19 cellular contexts compared by ENCODE assay signal in the genomic region with DNA sequence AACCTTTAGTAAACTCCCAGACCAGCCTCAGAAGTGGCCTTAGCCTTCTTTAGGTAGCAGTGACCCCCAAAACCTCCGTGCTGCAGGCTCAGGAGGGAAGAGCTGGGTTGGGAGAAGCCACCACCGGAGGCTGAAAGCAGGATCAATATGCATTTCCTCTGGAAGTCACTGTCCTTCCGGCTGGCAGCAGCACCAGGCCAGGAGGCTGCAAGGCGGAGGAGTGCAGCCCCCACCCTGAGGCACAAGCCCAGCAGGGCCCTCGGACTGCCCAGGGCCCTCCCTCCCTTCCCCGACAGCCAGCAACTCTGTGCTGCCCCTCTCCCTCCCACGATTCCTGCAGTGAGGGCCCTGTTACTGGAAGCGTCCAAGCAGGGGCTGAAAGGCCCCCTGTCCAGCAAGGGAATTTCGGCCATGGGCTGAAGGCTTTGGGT. TPM values are rescaled to one million over a fixed set of nuclear protein-coding genes. Genes with fewer than 3 reads are reported as not detected.
A peak's percentile ranks its signal among the peaks of the same experiment; 100 is the strongest.
DNase-seq lines count a peak whose midpoint lies in the region; ATAC-seq and TF ChIP-seq lines count a peak whose summit lies in the region.
"Had no signal": no experiment of that assay in that cellular context is flagged by ENCODE, and none has a peak within 500 bp of the region (broad histone marks: within the 10 kb centered on the region; RNA-seq: fewer than 3 reads in every experiment).

No MANE protein-coding gene starts in this region.

- no peaks in the 10 kb centered on the region for H3K9me3 ChIP-seq in NT2/D1 (ENCODE audit: insufficient read depth, low read length)
- H3K9me3 ChIP-seq in sigmoid colon, result no peaks in the 10 kb centered on the region
- no peaks in the 10 kb centered on the region for H3K9me3 ChIP-seq in GM23248 (ENCODE audit: low read depth)
- H3K9me3 ChIP-seq: SK-N-SH, vagina had no signal

- H3K79me2 ChIP-seq in GM23338 (replicated peaks; ENCODE audit: insufficient read depth) (no peaks in the 10 kb centered on the region), GM23248 (ENCODE audit: insufficient read depth) (no peaks in the 10 kb centered on the region)

- H3K27ac ChIP-seq in GM23338 (ENCODE audit: low read depth), result peak overlapping the region; percentile 59; the same call in 1 of the 2 replicates
- no peak overlapping the region for H3K27ac ChIP-seq in sigmoid colon
- no peak overlapping the region for H3K27ac ChIP-seq in GM23248
- H3K27ac ChIP-seq: vagina had no signal

- in situ Hi-C loops in GM23248 (cut with MboI), result no loop called here

- TF ChIP-seq CTCF in GM23338 (conservative IDR thresholded peaks at IDR 0.05; ENCODE audit: low read depth in 2 of 2) (no peak), sigmoid colon (IDR thresholded peaks at IDR 0.05) (no peak)

- H3K4me3 Mint-ChIP-seq in GM23338, result 0 out of 3 replicates have a peak overlapping the region, but pooled peaks have one; percentile 11
- H3K4me3 Mint-ChIP-seq: activated B cell treated with CpG ODN at 0.5 μM for 24 hours; activated CD4-positive, alpha-beta memory T cell treated with anti-CD3 and anti-CD28 coated beads, Interleukin-2, amount 10 ng/mL, durations not matched to agents 7 days and 5 days; stimulated activated memory B cell treated with anti-CD40 and anti-IgM and Interleukin-4, amounts not matched to agents 10 μg/mL and 1 μg/mL and 100 μg/mL, for 72 hours; T-helper 2 cell treated with Interferon-gamma antibody and Interleukin-4, amounts not matched to agents 5 μg/mL and 100 μg/mL, for 36 hours had no signal

- TF ChIP-seq EP300 in sigmoid colon (IDR thresholded peaks at IDR 0.05), result no peak

- DNase-seq in GM23338 (ENCODE audit: low spot score) (peak; percentile 41), NT2/D1 (ENCODE audit: low read depth, low spot score) (no peak), left kidney (ENCODE audit: low read depth, low spot score) (peak; percentile 74), sigmoid colon (peak; percentile 41), NCI-H1105 treated with DMSO at 0.1 percent for 48 hours (lab: John Stamatoyannopoulos, UW) (no peak), GM23248 (no peak)
- DNase-seq in stimulated activated CD4-positive, alpha-beta T cell treated with anti-CD3 and anti-CD28 coated beads, Interleukin-12 subunit alpha, Interleukin-12 subunit beta, amount 100 ng/mL, for 4 hours, result no peak
- DNase-seq: activated B cell treated with CpG ODN at 0.5 μM for 24 hours; activated CD4-positive, alpha-beta memory T cell treated with anti-CD3 and anti-CD28 coated beads, Interleukin-2, amount 10 ng/mL, durations not matched to agents 7 days and 5 days; activated gamma-delta T cell; DMS79; mesenchymal stem cell; NCI-H510A; SK-N-SH had no signal

- ATAC-seq in GM23338, result peak; percentile 3
- ATAC-seq: GM12878; stimulated activated memory B cell treated with anti-CD40 and anti-IgM and Interleukin-4, amounts not matched to agents 10 μg/mL and 1 μg/mL and 100 μg/mL, for 72 hours had no signal

- no peak for TF ChIP-seq POLR2A in sigmoid colon (IDR thresholded peaks at IDR 0.05)

- WGBS in sigmoid colon, 2 donors, result 53 to 67% methylated on average over 9 of the region's 9 CpGs
- 23 to 27% methylated on average over 5 to 8 of the region's 9 CpGs for WGBS in GM23248 (ENCODE audit: low coverage in 1 of 2, low lambda C conversion rate in 2 of 2, missing lambda C conversion rate in 2 of 2), 2 experiments

- peaks cover 59% of the 10 kb centered on the region for H3K4me1 Mint-ChIP-seq in GM23338

- H3K9ac ChIP-seq in NT2/D1 (ENCODE audit: insufficient read length, low read depth) (peak overlapping the region; percentile 51), GM23248 (no peak overlapping the region)
- H3K9ac ChIP-seq: SK-N-SH had no signal

- peak overlapping the region; percentile 14; the same call in 1 of the 2 replicates for H3K4me3 ChIP-seq in GM23338
- no peak overlapping the region for H3K4me3 ChIP-seq in NT2/D1 (ENCODE audit: insufficient read length, low read depth)
- no peak overlapping the region for H3K4me3 ChIP-seq in sigmoid colon
- H3K4me3 ChIP-seq in GM23248, result no peak overlapping the region
- H3K4me3 ChIP-seq: GM12878, vagina had no signal

- peaks cover 55% of the 10 kb centered on the region for H3K4me1 ChIP-seq in GM23338 (ENCODE audit: insufficient read depth)
- H3K4me1 ChIP-seq in NT2/D1 (ENCODE audit: insufficient read depth, insufficient read length), result peaks cover 37% of the 10 kb centered on the region
- H3K4me1 ChIP-seq in sigmoid colon, result peaks cover 0 to 15% (median 5%) of the 10 kb centered on the region in 4 donors
- H3K4me1 ChIP-seq in GM23248 (ENCODE audit: insufficient read depth), result no peaks in the 10 kb centered on the region

- H3F3A ChIP-seq in GM23338 (replicated peaks; ENCODE audit: low read depth) (peaks cover 14% of the 10 kb centered on the region), GM23248 (ENCODE audit: insufficient read depth) (no peaks in the 10 kb centered on the region)

- H3K9me2 ChIP-seq in GM23338 (ENCODE audit: insufficient read depth), result no peaks in the 10 kb centered on the region
- no peaks in the 10 kb centered on the region for H3K9me2 ChIP-seq in GM23248 (ENCODE audit: insufficient read depth)
- H3K9me2 ChIP-seq: SK-N-SH had no signal

- H3K27me3 Mint-ChIP-seq in GM23338 (ENCODE audit: insufficient read depth, low read depth, poor library complexity), result peaks cover 44% of the 10 kb centered on the region

- H3K4me2 ChIP-seq in GM23338, result peak overlapping the region; percentile 71
- no peak overlapping the region for H3K4me2 ChIP-seq in GM23248 (ENCODE audit: unreplicated experiment)
- H3K4me2 ChIP-seq: SK-N-SH had no signal

- H3K36me3 ChIP-seq in GM23338 (ENCODE audit: insufficient read depth) (no peaks in the 10 kb centered on the region), NT2/D1 (ENCODE audit: insufficient read depth, insufficient read length, low read length) (no peaks in the 10 kb centered on the region), sigmoid colon (peaks cover 0 to 10% (median 5%) of the 10 kb centered on the region in 4 donors), GM23248 (ENCODE audit: low read depth) (no peaks in the 10 kb centered on the region)
- H3K36me3 ChIP-seq: vagina had no signal

- H4K20me1 ChIP-seq in GM23338 (replicated peaks; ENCODE audit: insufficient read depth) (no peaks in the 10 kb centered on the region), GM23248 (ENCODE audit: insufficient read depth) (no peaks in the 10 kb centered on the region)

- H3K27ac Mint-ChIP-seq in GM23338, result peak overlapping the region; percentile 13; the same call in 1 of the 2 replicates
- H3K27ac Mint-ChIP-seq: activated CD4-positive, alpha-beta memory T cell treated with anti-CD3 and anti-CD28 coated beads, Interleukin-2, amount 10 ng/mL, durations not matched to agents 7 days and 5 days; stimulated activated memory B cell treated with anti-CD40 and anti-IgM and Interleukin-4, amounts not matched to agents 10 μg/mL and 1 μg/mL and 100 μg/mL, for 72 hours; T-helper 2 cell treated with Interferon-gamma antibody and Interleukin-4, amounts not matched to agents 5 μg/mL and 100 μg/mL, for 36 hours had no signal

- H2AFZ ChIP-seq in GM23338, result peak overlapping the region; percentile 49; the same call in 1 of the 2 replicates
- no peak overlapping the region for H2AFZ ChIP-seq in GM23248

- H3K27me3 ChIP-seq in GM23338 (ENCODE audit: insufficient read depth), result peaks cover 14% of the 10 kb centered on the region
- H3K27me3 ChIP-seq in NT2/D1 (ENCODE audit: insufficient read depth, insufficient read length), result peaks cover 17% of the 10 kb centered on the region
- H3K27me3 ChIP-seq in sigmoid colon, result peaks cover 0 to 18% (median 17%) of the 10 kb centered on the region in 3 donors
- H3K27me3 ChIP-seq in GM23248 (replicated peaks; ENCODE audit: insufficient read depth), result peaks cover 8% of the 10 kb centered on the region; the same call in 1 of the 2 replicates
- H3K27me3 ChIP-seq: vagina had no signal

- peaks cover 22% of the 10 kb centered on the region for H3K36me3 Mint-ChIP-seq in GM23338 (ENCODE audit: low read depth)

- intact Hi-C loops in sigmoid colon (cut with DNase I), result no loop called here

- no peaks in the 10 kb centered on the region; the same call in 2 of the 3 replicates for H3K9me3 Mint-ChIP-seq in GM23338
- H3K9me3 Mint-ChIP-seq: activated B cell treated with CpG ODN at 0.5 μM for 24 hours; activated CD4-positive, alpha-beta memory T cell treated with anti-CD3 and anti-CD28 coated beads, Interleukin-2, amount 10 ng/mL, durations not matched to agents 7 days and 5 days; stimulated activated memory B cell treated with anti-CD40 and anti-IgM and Interleukin-4, amounts not matched to agents 10 μg/mL and 1 μg/mL and 100 μg/mL, for 72 hours; T-helper 2 cell treated with Interferon-gamma antibody and Interleukin-4, amounts not matched to agents 5 μg/mL and 100 μg/mL, for 36 hours had no signal

TF ChIP-seq in GM23338, 12 proteins besides CTCF, POLR2A, EP300 and RAD21 (continues in another document):
- TF ChIP-seq POLR2AphosphoS5 (IDR thresholded peaks at IDR 0.05; ENCODE audit: low read depth), result no peak

RNA-seq across cellular contexts. Expression of gene NRXN2, which starts 3.2 kb away (rescaled TPM):
- 17.0 and 22.1 TPM in 2 replicates for total RNA-seq in GM23338 (2014; rRNA removed; shearing (Covaris generic))
- polyA plus RNA-seq in GM23338 (2016; fragmentation: Nextera tagmentation; extraction: Ambion mirVana) (3.4 and 5.7 TPM in 2 replicates), sigmoid colon (1 to 10 TPM in 2 of 3 donors, under 1 TPM in 1; 0.23 to 4.9 (median 3.0) TPM), GM23248 (2016; fragmentation: Nextera tagmentation; extraction: Ambion mirVana) (0.48 and 1.1 TPM in 2 replicates)
- 10 to 100 TPM in 2 of 4 donors, 1 to 10 TPM in 2; 6.8 to 20.5 (median 13.7) TPM for total RNA-seq in sigmoid colon
- 0.51 and 5.6 TPM in 2 replicates for total RNA-seq in GM23248 (2014; rRNA removed; shearing (Covaris generic))

RNA-seq across cellular contexts. Expression of gene RASGRP2, which starts 17.7 kb away (rescaled TPM):
- total RNA-seq in GM23338 (2014; rRNA removed; shearing (Covaris generic)), result 30.1 and 34.4 TPM in 2 replicates
- 50.4 and 60.5 TPM in 2 replicates for polyA plus RNA-seq in GM23338 (2016; fragmentation: Nextera tagmentation; extraction: Ambion mirVana)
- total RNA-seq in sigmoid colon, result 10 to 100 TPM; 26.7 to 77.0 (median 27.8) TPM
- polyA plus RNA-seq in sigmoid colon, result 100 to 1,000 TPM in 1 of 3 donors, 1 to 10 TPM in 2; 2.1 to 101 (median 4.8) TPM
- total RNA-seq in GM23248 (2014; rRNA removed; shearing (Covaris generic)), result not detected in 2 replicates
- polyA plus RNA-seq in GM23248 (2016; fragmentation: Nextera tagmentation; extraction: Ambion mirVana), result 0.61 and 0.68 TPM in 2 replicates
- total RNA-seq: RPMI7951 had no signal

RNA-seq across cellular contexts. Expression of gene PYGM, which starts 33.5 kb away (rescaled TPM):
- total RNA-seq in GM23338 (2014; rRNA removed; shearing (Covaris generic)), result 3.9 and 4.4 TPM in 2 replicates
- polyA plus RNA-seq in GM23338 (2016; fragmentation: Nextera tagmentation; extraction: Ambion mirVana) (1.5 and 2.8 TPM in 2 replicates), sigmoid colon (1 to 10 TPM in 2 of 3 donors, under 1 TPM in 1; 0.23 to 2.1 (median 1.8) TPM), GM23248 (2016; fragmentation: Nextera tagmentation; extraction: Ambion mirVana) (not detected in 2 replicates)
- total RNA-seq in sigmoid colon, result 10 to 100 TPM; 10.5 to 42.1 (median 27.1) TPM
- not detected in 2 replicates for total RNA-seq in GM23248 (2014; rRNA removed; shearing (Covaris generic))
- total RNA-seq: RPMI7951 had no signal

RNA-seq across cellular contexts. Expression of gene SF1, which starts 52.1 kb away (rescaled TPM):
- 235 and 252 TPM in 2 replicates for total RNA-seq in GM23338 (2014; rRNA removed; shearing (Covaris generic))
- 76.9 and 82.9 TPM in 2 replicates for polyA plus RNA-seq in GM23338 (2016; fragmentation: Nextera tagmentation; extraction: Ambion mirVana)
- 100 to 1,000 TPM; 185 to 381 (median 294) TPM for total RNA-seq in sigmoid colon
- polyA plus RNA-seq in sigmoid colon, result 100 to 1,000 TPM in 1 of 3 donors, 10 to 100 TPM in 2; 36.5 to 126 (median 43.2) TPM
- total RNA-seq in GM23248 (2014; rRNA removed; shearing (Covaris generic)), result 81.6 and 106 TPM in 2 replicates
- 59.7 and 62.2 TPM in 2 replicates for polyA plus RNA-seq in GM23248 (2016; fragmentation: Nextera tagmentation; extraction: Ambion mirVana)

Comparison
In these comparisons a context has a peak if more than half of its experiments do, and no peak if none do; other contexts are left out.
1. DNase-seq: peak in GM23338 (single experiment), left kidney (single experiment) and sigmoid colon (single experiment); none in NT2/D1 (single experiment), NCI-H1105 treated with DMSO at 0.1 percent for 48 hours (single experiment), GM23248 (single experiment) and stimulated activated CD4-positive, alpha-beta T cell treated with anti-CD3 and anti-CD28 coated beads, Interleukin-12 subunit alpha, Interleukin-12 subunit beta, amount 100 ng/mL, for 4 hours (single experiment).
2. RNA of gene RASGRP2, which starts 17.7 kb away (total RNA-seq): 30.1 to 34.4 TPM in GM23338 and 26.7 to 77.0 TPM in sigmoid colon; not detected in GM23248; every median in the first group is over 10 times any median in the second.